18 cellular contexts compared by ENCODE assay signal in the genomic region with DNA sequence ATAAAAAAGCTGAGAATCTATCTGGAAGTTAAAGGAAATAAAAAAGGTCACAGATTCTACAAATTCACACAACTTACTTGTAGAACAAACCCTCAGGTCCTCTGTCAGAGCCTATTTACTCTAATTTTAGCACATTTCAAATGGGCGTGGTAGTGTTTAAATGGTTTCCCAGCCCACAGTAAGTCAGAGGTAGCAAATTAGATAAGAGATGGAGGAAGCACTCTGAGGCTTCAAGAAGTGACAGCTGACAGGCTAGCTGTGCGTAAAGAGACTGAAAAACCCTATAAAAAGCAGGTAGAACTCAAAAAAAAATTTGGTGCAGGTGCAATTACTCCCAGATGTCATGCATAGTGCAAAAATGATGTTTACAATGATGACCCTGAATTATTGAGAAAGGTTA. TPM values are rescaled to one million over a fixed set of nuclear protein-coding genes. Genes with fewer than 3 reads are reported as not detected.
A peak's percentile ranks its signal among the peaks of the same experiment; 100 is the strongest.
DNase-seq lines count a peak whose midpoint lies in the region; ATAC-seq and TF ChIP-seq lines count a peak whose summit lies in the region.
"Had no signal": no experiment of that assay in that cellular context is flagged by ENCODE, and none has a peak within 500 bp of the region (broad histone marks: within the 10 kb centered on the region; RNA-seq: fewer than 3 reads in every experiment).

No MANE protein-coding gene starts in this region.

- peaks cover 0 to 7% (median 0%) of the 10 kb centered on the region in 9 donors for H3K27me3 ChIP-seq in heart left ventricle
- H3K27me3 ChIP-seq in right cardiac atrium (ENCODE audit: control insufficient read depth, insufficient read depth), result no peaks in the 10 kb centered on the region
- H3K27me3 ChIP-seq in psoas muscle (ENCODE audit: insufficient read depth in 3 of 3, low read length in 2 of 3), result no peaks in the 10 kb centered on the region
- no peaks in the 10 kb centered on the region for H3K27me3 ChIP-seq in vagina

- H3K4me1 ChIP-seq in heart left ventricle, result peaks cover 0 to 65% (median 42%) of the 10 kb centered on the region in 12 donors
- peaks cover 4% of the 10 kb centered on the region for H3K4me1 ChIP-seq in right cardiac atrium (ENCODE audit: control insufficient read depth, insufficient read depth, low read length)
- H3K4me1 ChIP-seq in psoas muscle, result peaks cover 68% of the 10 kb centered on the region
- peaks cover 38% of the 10 kb centered on the region for H3K4me1 ChIP-seq in vagina

- ATAC-seq in heart left ventricle (no peak), right cardiac atrium (no peak), psoas muscle (no peak), SK-N-SH treated with all-trans-retinoic acid at 6 μM for 48 hours (no peak), HG02884 (IDR thresholded peaks at IDR 0.05; ENCODE audit: unreplicated experiment) (no peak), HG03439 (IDR thresholded peaks at IDR 0.05; ENCODE audit: unreplicated experiment) (no peak)
- ATAC-seq: activated CD8-positive, alpha-beta T cell treated with anti-CD3 and anti-CD28 coated beads, Interleukin-2, amount 10 ng/mL, durations not matched to agents 7 days and 5 days had no signal

- intact Hi-C loops in heart left ventricle (cut with DNase I) (loop anchor here in 4 of 10 donors (5.0 to 10.0 kb wide), 3 partner anchors 317 to 535 kb away; no protein-coding TSS in a partner anchor), right cardiac atrium (cut with DNase I) (no loop called here), psoas muscle (cut with DNase I) (no loop called here), vagina (cut with DNase I) (no loop called here)

- H3K9me3 ChIP-seq in heart left ventricle, result no peaks in the 10 kb centered on the region
- no peaks in the 10 kb centered on the region for H3K9me3 ChIP-seq in right cardiac atrium (ENCODE audit: control insufficient read depth, low read length)
- H3K9me3 ChIP-seq in psoas muscle, result no peaks in the 10 kb centered on the region
- no peaks in the 10 kb centered on the region for H3K9me3 ChIP-seq in vagina
- H3K9me3 ChIP-seq: BLaER1 had no signal

- TF ChIP-seq CTCF in heart left ventricle (IDR thresholded peaks at IDR 0.05) (no peak), psoas muscle (IDR thresholded peaks at IDR 0.05) (no peak), vagina (IDR thresholded peaks at IDR 0.05) (no peak)

- H3K36me3 ChIP-seq in heart left ventricle (no peaks in the 10 kb centered on the region), psoas muscle (ENCODE audit: insufficient read depth in 1 of 2, low read depth in 1 of 2) (no peaks in the 10 kb centered on the region), vagina (no peaks in the 10 kb centered on the region)
- H3K36me3 ChIP-seq: BLaER1 had no signal

- H3K4me3 ChIP-seq in heart left ventricle, result no peak overlapping the region
- no peak overlapping the region for H3K4me3 ChIP-seq in right cardiac atrium (ENCODE audit: low read length)
- H3K4me3 ChIP-seq in psoas muscle, result no peak overlapping the region
- H3K4me3 ChIP-seq in vagina, result no peak overlapping the region
- H3K4me3 ChIP-seq: BLaER1 had no signal

- no peak for TF ChIP-seq POLR2A in heart left ventricle (IDR thresholded peaks at IDR 0.05)
- TF ChIP-seq POLR2A in vagina (IDR thresholded peaks at IDR 0.05), result no peak

- DNase-seq in heart left ventricle, result no peak
- DNase-seq in right cardiac atrium, result no peak
- no peak for DNase-seq in psoas muscle
- no peak for DNase-seq in vagina (ENCODE audit: extremely low spot score in 2 of 2)
- DNase-seq: activated CD8-positive, alpha-beta T cell treated with anti-CD3 and anti-CD28 coated beads, Interleukin-2, amount 10 ng/mL, durations not matched to agents 7 days and 5 days; activated naive CD4-positive, alpha-beta T cell treated with anti-CD3 and anti-CD28 coated beads, Interleukin-2, amount 50 U/mL, for 16 hours; activated T-cell treated with anti-CD3 and anti-CD28 coated beads, Interleukin-2, amount 50 U/mL, for 48 hours; kidney glomerular epithelial cell; NCI-H187 treated with DMSO at 0.1 percent for 48 hours; NCI-H446; retina; SHP77; T-helper 1 cell had no signal

- WGBS in heart left ventricle, 4 donors, result 32 to 48% (median 37%) methylated on average over 2 of the region's 2 CpGs
- WGBS in right cardiac atrium, result 54% methylated on average over 2 of the region's 2 CpGs
- WGBS in psoas muscle, 3 donors, result 36 to 80% (median 51%) methylated on average over 2 of the region's 2 CpGs

- peak overlapping the region in 10 of 12 donors; percentile 4 to 98 (median 48) for H3K27ac ChIP-seq in heart left ventricle
- no peak overlapping the region for H3K27ac ChIP-seq in right cardiac atrium (ENCODE audit: low read length)
- H3K27ac ChIP-seq in angular gyrus (ENCODE audit: low read depth, low read length), result peak overlapping the region; percentile 53
- H3K27ac ChIP-seq in psoas muscle, result peak overlapping the region; percentile 90
- H3K27ac ChIP-seq in vagina, result peak overlapping the region; percentile 90
- H3K27ac ChIP-seq: BLaER1 had no signal

TF ChIP-seq in SK-N-SH treated with all-trans-retinoic acid at 6 μM for 48 hours, 23 proteins besides CTCF, POLR2A, EP300 and RAD21:
- TF ChIP-seq, protein P1, sequence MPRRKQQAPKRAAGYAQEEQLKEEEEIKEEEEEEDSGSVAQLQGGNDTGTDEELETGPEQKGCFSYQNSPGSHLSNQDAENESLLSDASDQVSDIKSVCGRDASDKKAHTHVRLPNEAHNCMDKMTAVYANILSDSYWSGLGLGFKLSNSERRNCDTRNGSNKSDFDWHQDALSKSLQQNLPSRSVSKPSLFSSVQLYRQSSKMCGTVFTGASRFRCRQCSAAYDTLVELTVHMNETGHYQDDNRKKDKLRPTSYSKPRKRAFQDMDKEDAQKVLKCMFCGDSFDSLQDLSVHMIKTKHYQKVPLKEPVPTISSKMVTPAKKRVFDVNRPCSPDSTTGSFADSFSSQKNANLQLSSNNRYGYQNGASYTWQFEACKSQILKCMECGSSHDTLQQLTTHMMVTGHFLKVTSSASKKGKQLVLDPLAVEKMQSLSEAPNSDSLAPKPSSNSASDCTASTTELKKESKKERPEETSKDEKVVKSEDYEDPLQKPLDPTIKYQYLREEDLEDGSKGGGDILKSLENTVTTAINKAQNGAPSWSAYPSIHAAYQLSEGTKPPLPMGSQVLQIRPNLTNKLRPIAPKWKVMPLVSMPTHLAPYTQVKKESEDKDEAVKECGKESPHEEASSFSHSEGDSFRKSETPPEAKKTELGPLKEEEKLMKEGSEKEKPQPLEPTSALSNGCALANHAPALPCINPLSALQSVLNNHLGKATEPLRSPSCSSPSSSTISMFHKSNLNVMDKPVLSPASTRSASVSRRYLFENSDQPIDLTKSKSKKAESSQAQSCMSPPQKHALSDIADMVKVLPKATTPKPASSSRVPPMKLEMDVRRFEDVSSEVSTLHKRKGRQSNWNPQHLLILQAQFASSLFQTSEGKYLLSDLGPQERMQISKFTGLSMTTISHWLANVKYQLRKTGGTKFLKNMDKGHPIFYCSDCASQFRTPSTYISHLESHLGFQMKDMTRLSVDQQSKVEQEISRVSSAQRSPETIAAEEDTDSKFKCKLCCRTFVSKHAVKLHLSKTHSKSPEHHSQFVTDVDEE (CRISPR knock-in tag; IDR thresholded peaks at IDR 0.05), result no peak

RNA-seq across cellular contexts. Expression of a gene that starts 7.5 kb away (rescaled TPM):
- total RNA-seq in heart left ventricle (10 to 100 TPM in 7 of 9 donors, 1 to 10 TPM in 2; 8.3 to 66.0 (median 32.2) TPM), right cardiac atrium (10 to 100 TPM; 10.6 to 47.2 (median 31.2) TPM), psoas muscle (10 to 100 TPM; 10.3 to 41.5 (median 34.2) TPM), vagina (2.9 TPM)
- polyA plus RNA-seq in heart left ventricle (1 to 10 TPM; 6.8 to 8.8 TPM), right cardiac atrium (9.1 TPM), psoas muscle (10 to 100 TPM in 1 of 3 donors, 1 to 10 TPM in 2; 7.4 to 11.1 (median 9.2) TPM)
- total RNA-seq: activated CD8-positive, alpha-beta T cell treated with anti-CD3 and anti-CD28 coated beads, Interleukin-2, amount 10 ng/mL, durations not matched to agents 7 days and 5 days had no signal
